Comparison of ENCODE assay signal across 1 cellular context in genomic region chr17:50663812-50664374, GRCh38.
TF ChIP-seq lines count a peak whose summit lies in the region.

No MANE protein-coding gene starts in this region.

TF ChIP-seq in HepG2, 621 proteins besides CTCF, POLR2A, EP300 and RAD21 (continued from another document):
- TF ChIP-seq ZNF513 (CRISPR knock-in tag; conservative IDR thresholded peaks at IDR 0.05) (no peak), ZNF343 (CRISPR knock-in tag; IDR thresholded peaks at IDR 0.05) (no peak), MYNN (CRISPR knock-in tag; IDR thresholded peaks at IDR 0.05; ENCODE audit: low read depth) (no peak), ZNF205 (CRISPR knock-in tag; IDR thresholded peaks at IDR 0.05) (no peak), ZBTB33 (CRISPR knock-in tag; IDR thresholded peaks at IDR 0.05) (peak; percentile 99), RORA (CRISPR knock-in tag; IDR thresholded peaks at IDR 0.05) (no peak), TFAP4 (IDR thresholded peaks at IDR 0.05; ENCODE audit: borderline replicate concordance, low read depth) (peak; percentile 65; the same call in 1 of the 2 replicates), ZNF589 (CRISPR knock-in tag; conservative IDR thresholded peaks at IDR 0.05) (no peak), ZNF33B (CRISPR knock-in tag; IDR thresholded peaks at IDR 0.05) (no peak), TOE1 (CRISPR knock-in tag; IDR thresholded peaks at IDR 0.05) (no peak), SMC3 (IDR thresholded peaks at IDR 0.05; ENCODE audit: low read length) (no peak), SYNCRIP (IDR thresholded peaks at IDR 0.05; ENCODE audit: insufficient read depth, low read depth, low read length) (no peak), ZNF674 (CRISPR knock-in tag; IDR thresholded peaks at IDR 0.05; ENCODE audit: low read depth) (no peak), BRD4 (CRISPR knock-in tag; IDR thresholded peaks at IDR 0.05) (no peak), HNRNPLL (IDR thresholded peaks at IDR 0.05; ENCODE audit: low read depth, low read length, poor library complexity, severe bottlenecking) (no peak), ZNF770 (CRISPR knock-in tag; IDR thresholded peaks at IDR 0.05) (no peak), KIAA2018 (CRISPR knock-in tag; IDR thresholded peaks at IDR 0.05; ENCODE audit: borderline replicate concordance) (no peak), SP140L (CRISPR knock-in tag; IDR thresholded peaks at IDR 0.05; ENCODE audit: borderline replicate concordance) (no peak), ZNF580 (CRISPR knock-in tag; IDR thresholded peaks at IDR 0.05; ENCODE audit: borderline replicate concordance, low read depth) (no peak), KLF11 (CRISPR knock-in tag; IDR thresholded peaks at IDR 0.05) (no peak), IKZF5 (CRISPR knock-in tag; IDR thresholded peaks at IDR 0.05) (no peak), JARID2 (CRISPR knock-in tag; IDR thresholded peaks at IDR 0.05; ENCODE audit: insufficient replicate concordance) (no peak), SNAPC5 (CRISPR knock-in tag; IDR thresholded peaks at IDR 0.05; ENCODE audit: borderline replicate concordance) (no peak), ZBTB43 (CRISPR knock-in tag; conservative IDR thresholded peaks at IDR 0.05) (no peak)
